In the genomic region with DNA sequence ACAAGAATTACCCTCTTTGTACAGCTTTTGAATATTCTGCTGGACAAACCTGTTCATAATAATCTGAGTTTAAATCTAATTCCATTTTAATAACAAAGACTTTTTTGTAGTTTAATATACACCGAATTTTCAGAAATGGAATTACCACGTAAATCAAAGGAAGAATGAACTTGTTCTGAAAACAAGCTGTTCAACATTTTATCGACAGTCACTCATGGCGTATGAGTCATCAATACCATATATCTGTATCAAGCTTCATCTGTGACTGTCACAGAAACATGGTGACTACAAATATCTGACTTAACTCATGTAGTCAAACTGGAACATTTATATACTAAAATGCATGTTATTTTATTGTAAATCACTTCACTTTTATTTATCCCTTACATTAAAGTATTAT, we compare ENCODE assay signal across 12 cellular contexts.
DNase-seq lines count a peak whose midpoint lies in the region; ATAC-seq and TF ChIP-seq lines count a peak whose summit lies in the region.
"Had no signal": no experiment of that assay in that cellular context is flagged by ENCODE, and none has a peak within 500 bp of the region (broad histone marks: within the 10 kb centered on the region; RNA-seq: fewer than 3 reads in every experiment).

No MANE protein-coding gene starts in this region.

- intact Hi-C loops in tibial artery (cut with DNase I; ENCODE audit: low total_unique reads): no loop called here

- H3K4me3 Mint-ChIP-seq in type B pancreatic cell: no peak overlapping the region
- H3K4me3 Mint-ChIP-seq: CD14-positive monocyte; CD8-positive, alpha-beta T cell had no signal

- no peaks in the 10 kb centered on the region for H3K27me3 Mint-ChIP-seq in type B pancreatic cell

- no peaks in the 10 kb centered on the region for H3K9me3 ChIP-seq in tibial artery

- no peak for ATAC-seq in HG03469 (IDR thresholded peaks at IDR 0.05; ENCODE audit: unreplicated experiment)
- ATAC-seq: CD8-positive, alpha-beta T cell had no signal

- CTCF ChIA-PET in RWPE1 (lab: Yijun Ruan, JAX): no interaction called here

- H3K4me1 ChIP-seq in tibial artery: peaks cover 0 to 9% (median 6%) of the 10 kb centered on the region in 4 donors

- H3K9me3 Mint-ChIP-seq in type B pancreatic cell: no peaks in the 10 kb centered on the region
- H3K9me3 Mint-ChIP-seq: CD14-positive monocyte; CD8-positive, alpha-beta T cell had no signal

- H3K27ac ChIP-seq in RWPE1 (no peak overlapping the region), tibial artery (no peak overlapping the region)

- TF ChIP-seq CTCF in RWPE1 (conservative IDR thresholded peaks at IDR 0.05; ENCODE audit: low read depth) (no peak), epithelial cell of esophagus (IDR thresholded peaks at IDR 0.05; ENCODE audit: insufficient read depth, low read depth, low read length, missing control alignments) (no peak), type B pancreatic cell (conservative IDR thresholded peaks at IDR 0.05) (no peak), tibial artery (IDR thresholded peaks at IDR 0.05) (no peak)

- H3K27ac Mint-ChIP-seq in type B pancreatic cell: peak overlapping the region; percentile 71
- H3K27ac Mint-ChIP-seq: CD14-positive monocyte; CD8-positive, alpha-beta T cell had no signal

- POLR2A ChIA-PET in RWPE1 (lab: Yijun Ruan, JAX; ENCODE audit: low non-redundant PET): no interaction called here

- peaks cover 9% of the 10 kb centered on the region for H3K36me3 Mint-ChIP-seq in type B pancreatic cell

- DNase-seq in HT-29 (ENCODE audit: low spot score) (peak; percentile 13), RWPE1 (ENCODE audit: low spot score) (peak; percentile 31), epithelial cell of esophagus (ENCODE audit: low read depth) (peak; percentile 68), type B pancreatic cell (ENCODE audit: extremely low spot score, unreplicated experiment) (no peak), DMS 273 treated with DMSO at 0.1 percent for 48 hours (lab: John Stamatoyannopoulos, UW) (no peak), tibial artery (no peak)
- DNase-seq: CD8-positive, alpha-beta T cell; COR-L47; DND-41; GDM1 had no signal

- no peaks in the 10 kb centered on the region for H3K27me3 ChIP-seq in tibial artery

- H3K4me3 ChIP-seq in epithelial cell of esophagus (ENCODE audit: low read length) (no peak overlapping the region), tibial artery (no peak overlapping the region)

- peaks cover 0 to 7% (median 0%) of the 10 kb centered on the region in 3 donors for H3K36me3 ChIP-seq in tibial artery

- peaks cover 17% of the 10 kb centered on the region for H3K4me1 Mint-ChIP-seq in type B pancreatic cell (ENCODE audit: unreplicated experiment)

Comparison
In these comparisons a context has a peak if more than half of its experiments do, and no peak if none do; other contexts are left out.
1. DNase-seq: peak in HT-29 (single experiment), RWPE1 (single experiment) and epithelial cell of esophagus (single experiment); none in type B pancreatic cell (single experiment), DMS 273 treated with DMSO at 0.1 percent for 48 hours (single experiment) and tibial artery (0 of 2).